Comparison of ENCODE assay signal across 9 cellular contexts in the genomic region with DNA sequence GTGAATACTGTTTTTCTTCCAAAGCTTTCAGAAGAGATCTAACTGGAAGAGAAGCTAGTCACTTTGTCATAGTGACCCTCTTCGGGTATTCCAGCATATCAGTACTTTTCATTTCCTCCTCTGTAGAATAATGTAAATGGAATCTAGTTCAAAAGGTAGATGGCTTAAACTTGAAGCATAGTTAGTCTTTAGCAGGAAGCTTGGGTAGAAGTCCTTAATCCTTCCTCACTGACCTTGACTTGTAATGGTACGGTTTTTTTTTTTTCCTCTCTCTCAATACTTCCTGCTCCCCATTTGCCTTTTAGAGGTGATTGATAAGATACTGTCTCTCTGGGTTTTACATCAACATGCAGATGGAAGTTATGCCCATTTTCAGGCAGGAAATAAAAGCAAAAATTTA. TPM values are rescaled to one million over a fixed set of nuclear protein-coding genes. Genes with fewer than 3 reads are reported as not detected.
DNase-seq lines count a peak whose midpoint lies in the region; ATAC-seq, FAIRE-seq and TF ChIP-seq lines count a peak whose summit lies in the region.
"Had no signal": no experiment of that assay in that cellular context is flagged by ENCODE, and none has a peak within 500 bp of the region (broad histone marks: within the 10 kb centered on the region; RNA-seq: fewer than 3 reads in every experiment).

No MANE protein-coding gene starts in this region.

- peaks cover 0 to 2% (median 0%) of the 10 kb centered on the region in 3 donors for H3K27me3 Mint-ChIP-seq in CD14-positive monocyte (ENCODE audit: low read depth in 3 of 3)
- H3K27me3 Mint-ChIP-seq in naive thymus-derived CD8-positive, alpha-beta T cell: no peaks in the 10 kb centered on the region

- no peak for TF ChIP-seq CTCF in CD14-positive monocyte (IDR thresholded peaks at IDR 0.05)
- TF ChIP-seq CTCF in bronchial epithelial cell (IDR thresholded peaks at IDR 0.05; ENCODE audit: insufficient read depth, low read length, severe bottlenecking): no peak

- no peak for FAIRE-seq in bronchial epithelial cell (lab: Jason Lieb, UNC)

- H3K36me3 ChIP-seq in bronchial epithelial cell (ENCODE audit: control insufficient read depth, insufficient read depth, low read length): no peaks in the 10 kb centered on the region

- peak overlapping the region; percentile 100 for H3K4me3 ChIP-seq in bronchial epithelial cell (ENCODE audit: low read depth, low read length)

- DNase-seq in CD14-positive monocyte (ENCODE audit: low spot score) (no peak), KBM-7 (peak; percentile 23), bronchial epithelial cell (ENCODE audit: low read depth) (peak; percentile 26), NCI-H2196 (lab: John Stamatoyannopoulos, UW; ENCODE audit: unreplicated experiment) (no peak)
- DNase-seq in naive thymus-derived CD8-positive, alpha-beta T cell: no peak
- no peak for DNase-seq in activated effector memory CD4-positive, alpha-beta T cell treated with Interleukin-2 at 50 U/mL for 16 hours

- intact Hi-C loops in CD14-positive monocyte (cut with micrococcal nuclease): loop anchor here in 1 of 2 donors (10.0 kb wide), 1 partner anchor 132 kb away; no protein-coding TSS in a partner anchor

- H3K4me1 Mint-ChIP-seq in CD14-positive monocyte: peaks cover 46% of the 10 kb centered on the region
- peaks cover 23 to 62% (median 56%) of the 10 kb centered on the region in 4 donors for H3K4me1 Mint-ChIP-seq in naive thymus-derived CD8-positive, alpha-beta T cell

- no peaks in the 10 kb centered on the region for H3K27me3 ChIP-seq in bronchial epithelial cell (ENCODE audit: control insufficient read depth, insufficient read depth, low read length)
- H3K27me3 ChIP-seq: foreskin keratinocyte had no signal

- in situ Hi-C loops in KBM-7 (cut with MboI; ENCODE audit: low pct_unique_long_range_greater_than_20kb, low sequenced_read_pairs): no loop called here

- peak overlapping the region; percentile 80 to 88 for H3K4me3 Mint-ChIP-seq in CD14-positive monocyte
- peak overlapping the region; percentile 84 to 93 (median 88) for H3K4me3 Mint-ChIP-seq in naive thymus-derived CD8-positive, alpha-beta T cell

- H3K9me3 Mint-ChIP-seq in CD14-positive monocyte: no peaks in the 10 kb centered on the region
- no peaks in the 10 kb centered on the region for H3K9me3 Mint-ChIP-seq in naive thymus-derived CD8-positive, alpha-beta T cell

- H3K27ac Mint-ChIP-seq in CD14-positive monocyte: peak overlapping the region; percentile 94 to 99 (median 99)
- H3K27ac Mint-ChIP-seq in naive thymus-derived CD8-positive, alpha-beta T cell: peak overlapping the region in 7 of 10 donors; percentile 2 to 95 (median 83)

- peaks cover 2 to 4% of the 10 kb centered on the region in 2 donors for H3K36me3 Mint-ChIP-seq in CD14-positive monocyte
- no peaks in the 10 kb centered on the region for H3K36me3 Mint-ChIP-seq in naive thymus-derived CD8-positive, alpha-beta T cell

- POLR2A ChIA-PET in naive thymus-derived CD8-positive, alpha-beta T cell (lab: Charles Lee): interaction anchor here (0.7 to 1.0 kb wide), 2 partner anchors 9 to 308 kb away, joined by 3 read pairs; a partner anchor contains a TSS

- no peak for ATAC-seq in naive thymus-derived CD8-positive, alpha-beta T cell
- ATAC-seq in HG02938 (IDR thresholded peaks at IDR 0.05; ENCODE audit: unreplicated experiment): no peak
- ATAC-seq in HG03039 (IDR thresholded peaks at IDR 0.05; ENCODE audit: unreplicated experiment): no peak
- ATAC-seq: foreskin keratinocyte had no signal

RNA-seq across cellular contexts. Expression of a gene that starts 1.7 kb away (rescaled TPM):
- polyA plus RNA-seq in CD14-positive monocyte: 10 to 100 TPM; 17.3 to 18.1 TPM
- 28.9 and 29.5 TPM in 2 replicates for total RNA-seq in bronchial epithelial cell
- 10 to 100 TPM; 24.4 to 25.5 TPM for total RNA-seq in naive thymus-derived CD8-positive, alpha-beta T cell
- polyA plus RNA-seq in naive thymus-derived CD8-positive, alpha-beta T cell: 10 to 100 TPM; 16.8 to 23.1 (median 17.8) TPM

Comparison
In these comparisons a context has a peak if more than half of its experiments do, and no peak if none do; other contexts are left out.
1. DNase-seq: peak in KBM-7 (single experiment) and bronchial epithelial cell (single experiment); none in CD14-positive monocyte (single experiment), naive thymus-derived CD8-positive, alpha-beta T cell (0 of 10), activated effector memory CD4-positive, alpha-beta T cell treated with Interleukin-2 at 50 U/mL for 16 hours (single experiment) and NCI-H2196 (single experiment).